Comparison of ENCODE assay signal across 1 cellular context in genomic region chr20:53681352-53682212, GRCh38.
TF ChIP-seq lines count a peak whose summit lies in the region.

No MANE protein-coding gene starts in this region.

TF ChIP-seq in GM23338, 12 proteins besides CTCF, POLR2A, EP300 and RAD21:
- TF ChIP-seq REST (IDR thresholded peaks at IDR 0.05; ENCODE audit: unreplicated experiment) = no peak
- TF ChIP-seq STAT1 (IDR thresholded peaks at IDR 0.05; ENCODE audit: unreplicated experiment) = no peak
- TF ChIP-seq, protein P1, sequence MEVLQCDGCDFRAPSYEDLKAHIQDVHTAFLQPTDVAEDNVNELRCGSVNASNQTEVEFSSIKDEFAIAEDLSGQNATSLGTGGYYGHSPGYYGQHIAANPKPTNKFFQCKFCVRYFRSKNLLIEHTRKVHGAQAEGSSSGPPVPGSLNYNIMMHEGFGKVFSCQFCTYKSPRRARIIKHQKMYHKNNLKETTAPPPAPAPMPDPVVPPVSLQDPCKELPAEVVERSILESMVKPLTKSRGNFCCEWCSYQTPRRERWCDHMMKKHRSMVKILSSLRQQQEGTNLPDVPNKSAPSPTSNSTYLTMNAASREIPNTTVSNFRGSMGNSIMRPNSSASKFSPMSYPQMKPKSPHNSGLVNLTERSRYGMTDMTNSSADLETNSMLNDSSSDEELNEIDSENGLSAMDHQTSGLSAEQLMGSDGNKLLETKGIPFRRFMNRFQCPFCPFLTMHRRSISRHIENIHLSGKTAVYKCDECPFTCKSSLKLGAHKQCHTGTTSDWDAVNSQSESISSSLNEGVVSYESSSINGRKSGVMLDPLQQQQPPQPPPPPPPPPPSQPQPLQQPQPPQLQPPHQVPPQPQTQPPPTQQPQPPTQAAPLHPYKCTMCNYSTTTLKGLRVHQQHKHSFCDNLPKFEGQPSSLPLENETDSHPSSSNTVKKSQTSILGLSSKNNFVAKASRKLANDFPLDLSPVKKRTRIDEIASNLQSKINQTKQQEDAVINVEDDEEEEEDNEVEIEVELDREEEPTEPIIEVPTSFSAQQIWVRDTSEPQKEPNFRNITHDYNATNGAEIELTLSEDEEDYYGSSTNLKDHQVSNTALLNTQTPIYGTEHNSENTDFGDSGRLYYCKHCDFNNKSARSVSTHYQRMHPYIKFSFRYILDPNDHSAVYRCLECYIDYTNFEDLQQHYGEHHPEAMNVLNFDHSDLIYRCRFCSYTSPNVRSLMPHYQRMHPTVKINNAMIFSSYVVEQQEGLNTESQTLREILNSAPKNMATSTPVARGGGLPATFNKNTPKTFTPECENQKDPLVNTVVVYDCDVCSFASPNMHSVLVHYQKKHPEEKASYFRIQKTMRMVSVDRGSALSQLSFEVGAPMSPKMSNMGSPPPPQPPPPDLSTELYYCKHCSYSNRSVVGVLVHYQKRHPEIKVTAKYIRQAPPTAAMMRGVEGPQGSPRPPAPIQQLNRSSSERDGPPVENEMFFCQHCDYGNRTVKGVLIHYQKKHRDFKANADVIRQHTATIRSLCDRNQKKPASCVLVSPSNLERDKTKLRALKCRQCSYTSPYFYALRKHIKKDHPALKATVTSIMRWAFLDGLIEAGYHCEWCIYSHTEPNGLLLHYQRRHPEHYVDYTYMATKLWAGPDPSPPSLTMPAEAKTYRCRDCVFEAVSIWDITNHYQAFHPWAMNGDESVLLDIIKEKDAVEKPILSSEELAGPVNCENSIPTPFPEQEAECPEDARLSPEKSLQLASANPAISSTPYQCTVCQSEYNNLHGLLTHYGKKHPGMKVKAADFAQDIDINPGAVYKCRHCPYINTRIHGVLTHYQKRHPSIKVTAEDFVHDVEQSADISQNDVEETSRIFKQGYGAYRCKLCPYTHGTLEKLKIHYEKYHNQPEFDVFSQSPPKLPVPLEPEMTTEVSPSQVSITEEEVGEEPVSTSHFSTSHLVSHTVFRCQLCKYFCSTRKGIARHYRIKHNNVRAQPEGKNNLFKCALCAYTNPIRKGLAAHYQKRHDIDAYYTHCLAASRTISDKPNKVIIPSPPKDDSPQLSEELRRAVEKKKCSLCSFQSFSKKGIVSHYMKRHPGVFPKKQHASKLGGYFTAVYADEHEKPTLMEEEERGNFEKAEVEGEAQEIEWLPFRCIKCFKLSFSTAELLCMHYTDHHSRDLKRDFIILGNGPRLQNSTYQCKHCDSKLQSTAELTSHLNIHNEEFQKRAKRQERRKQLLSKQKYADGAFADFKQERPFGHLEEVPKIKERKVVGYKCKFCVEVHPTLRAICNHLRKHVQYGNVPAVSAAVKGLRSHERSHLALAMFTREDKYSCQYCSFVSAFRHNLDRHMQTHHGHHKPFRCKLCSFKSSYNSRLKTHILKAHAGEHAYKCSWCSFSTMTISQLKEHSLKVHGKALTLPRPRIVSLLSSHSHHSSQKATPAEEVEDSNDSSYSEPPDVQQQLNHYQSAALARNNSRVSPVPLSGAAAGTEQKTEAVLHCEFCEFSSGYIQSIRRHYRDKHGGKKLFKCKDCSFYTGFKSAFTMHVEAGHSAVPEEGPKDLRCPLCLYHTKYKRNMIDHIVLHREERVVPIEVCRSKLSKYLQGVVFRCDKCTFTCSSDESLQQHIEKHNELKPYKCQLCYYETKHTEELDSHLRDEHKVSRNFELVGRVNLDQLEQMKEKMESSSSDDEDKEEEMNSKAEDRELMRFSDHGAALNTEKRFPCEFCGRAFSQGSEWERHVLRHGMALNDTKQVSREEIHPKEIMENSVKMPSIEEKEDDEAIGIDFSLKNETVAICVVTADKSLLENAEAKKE (CRISPR knock-in tag; IDR thresholded peaks at IDR 0.05) = no peak
- TF ChIP-seq EZH2 (IDR thresholded peaks at IDR 0.05; ENCODE audit: low read depth, unreplicated experiment) = no peak
- no peak for TF ChIP-seq NANOG (IDR thresholded peaks at IDR 0.05; ENCODE audit: borderline replicate concordance)
- TF ChIP-seq JUNB (IDR thresholded peaks at IDR 0.05; ENCODE audit: unreplicated experiment) = no peak
- no peak for TF ChIP-seq ZNF331 (CRISPR knock-in tag; IDR thresholded peaks at IDR 0.05; ENCODE audit: low read depth)
- TF ChIP-seq POLR2AphosphoS5 (IDR thresholded peaks at IDR 0.05; ENCODE audit: low read depth) = no peak
TF ChIP-seq in GM23338: peak in this region for 0.
